Comparison of ENCODE assay signal across 1 cellular context in the genomic region with DNA sequence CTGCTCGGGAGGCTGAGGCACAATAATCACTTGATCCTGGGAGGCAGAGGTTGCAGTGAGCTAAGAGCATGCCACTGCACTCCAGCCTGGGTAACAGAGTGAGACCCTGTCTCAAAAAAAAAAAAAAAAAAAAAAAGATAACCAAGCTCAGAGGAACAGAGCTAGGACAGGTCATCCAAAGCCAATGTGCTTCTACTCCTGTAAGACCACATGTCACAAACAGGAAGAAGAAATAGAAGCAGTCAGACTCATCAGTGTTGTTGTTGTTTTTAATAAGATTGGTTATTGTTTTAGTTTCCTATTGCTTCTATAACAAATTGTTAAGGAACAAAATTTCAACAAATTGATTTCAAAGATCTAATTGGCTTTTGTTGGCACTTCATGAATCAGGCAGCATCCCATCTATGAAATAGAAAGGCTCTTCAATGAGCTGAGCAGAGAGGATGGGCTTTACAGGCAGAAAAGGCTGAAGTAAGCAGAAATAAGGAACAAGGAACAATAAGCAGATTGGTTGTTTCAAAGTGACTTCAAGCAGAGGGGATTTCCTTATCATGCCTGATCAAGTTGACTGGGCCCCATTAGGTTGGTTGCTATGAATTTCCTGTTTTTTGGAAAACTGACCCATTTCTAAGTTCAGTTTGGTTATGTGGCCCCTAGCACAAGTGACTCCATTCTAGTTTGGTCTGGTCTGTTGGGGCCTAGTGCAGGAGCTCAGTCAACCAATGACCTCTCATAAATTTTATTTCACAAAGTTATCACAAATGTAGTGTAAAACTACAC.
TF ChIP-seq lines count a peak whose summit lies in the region.

No MANE protein-coding gene starts in this region.

TF ChIP-seq in endothelial cell of umbilical vein, 7 proteins besides CTCF, POLR2A, EP300 and RAD21:
- TF ChIP-seq FOS (IDR thresholded peaks at IDR 0.05; ENCODE audit: borderline replicate concordance, insufficient read depth, low read length) (no peak), POLR2AphosphoS5 (IDR thresholded peaks at IDR 0.05; ENCODE audit: insufficient read depth, low read depth, low read length) (no peak), JUN (IDR thresholded peaks at IDR 0.05; ENCODE audit: borderline replicate concordance, insufficient read depth, insufficient read length, low read depth) (no peak), EZH2 (IDR thresholded peaks at IDR 0.05; ENCODE audit: borderline replicate concordance, low read depth, low read length, severe bottlenecking) (no peak), MYC (IDR thresholded peaks at IDR 0.05; ENCODE audit: low read depth, low read length) (no peak), GATA2 (IDR thresholded peaks at IDR 0.05; ENCODE audit: insufficient read depth, insufficient read length, low read depth, low read length) (no peak)
- TF ChIP-seq, protein P1, sequence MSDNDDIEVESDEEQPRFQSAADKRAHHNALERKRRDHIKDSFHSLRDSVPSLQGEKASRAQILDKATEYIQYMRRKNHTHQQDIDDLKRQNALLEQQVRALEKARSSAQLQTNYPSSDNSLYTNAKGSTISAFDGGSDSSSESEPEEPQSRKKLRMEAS (IDR thresholded peaks at IDR 0.05; ENCODE audit: insufficient read depth, insufficient read length), result no peak
